In the genomic region with DNA sequence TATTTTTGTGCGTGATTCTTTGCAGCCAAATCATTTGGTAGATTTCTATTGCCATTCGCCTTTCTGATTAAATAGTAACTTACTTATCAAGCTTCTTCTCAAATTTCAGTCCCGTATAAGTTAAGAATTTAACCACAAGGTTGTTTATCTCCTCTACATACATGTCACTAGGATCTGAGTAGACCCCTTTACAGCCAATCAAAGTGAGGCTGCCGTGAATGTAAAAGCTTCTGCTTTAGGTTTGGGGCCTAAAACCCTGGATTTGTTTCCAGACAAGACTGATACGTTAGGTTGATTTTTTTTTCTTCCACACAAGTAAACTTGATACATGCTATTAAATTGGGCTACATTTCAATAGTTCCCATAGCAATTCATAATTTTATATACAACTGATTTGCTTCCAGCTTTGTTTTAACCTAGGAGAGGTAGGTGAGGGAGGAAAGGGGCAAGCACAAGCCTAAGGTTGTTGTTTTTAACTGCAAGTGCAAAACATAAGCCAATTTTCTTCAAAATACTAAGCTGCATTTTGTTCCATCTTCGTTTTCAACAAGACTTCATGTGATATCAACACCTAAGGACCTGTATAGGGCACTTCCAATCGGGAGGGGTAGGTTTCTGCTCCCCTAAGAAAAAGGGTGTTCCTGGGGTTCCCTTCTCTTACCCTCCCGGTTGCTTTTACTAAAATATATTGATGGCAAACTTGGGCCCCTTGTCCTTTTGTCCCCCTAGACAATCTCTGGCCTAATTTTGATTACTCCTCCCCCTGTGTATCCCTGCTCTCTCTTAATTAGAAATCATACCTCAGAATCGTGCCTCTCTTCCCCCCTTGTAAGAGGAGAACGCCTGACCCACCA, we compare ENCODE assay signal across 7 cellular contexts. TPM values are rescaled to one million over a fixed set of nuclear protein-coding genes. Genes with fewer than 3 reads are reported as not detected.
DNase-seq lines count a peak whose midpoint lies in the region; ATAC-seq, FAIRE-seq and TF ChIP-seq lines count a peak whose summit lies in the region.

No MANE protein-coding gene starts in this region.

- peaks cover 38% of the 10 kb centered on the region for H3K4me1 Mint-ChIP-seq in activated naive CD8-positive, alpha-beta T cell treated with anti-CD3 and anti-CD28 coated beads for 36 hours
- H3K4me1 Mint-ChIP-seq in stimulated activated memory B cell treated with anti-CD40 and anti-IgM and Interleukin-4, amounts not matched to agents 10 μg/mL and 1 μg/mL and 100 μg/mL, for 72 hours: peaks cover 42% of the 10 kb centered on the region

- H3K9ac ChIP-seq in MM.1S (ENCODE audit: low read length) (peak overlapping the region; percentile 72), iPS-18a (ENCODE audit: low read length) (peak overlapping the region; percentile 44)

- no peak for TF ChIP-seq CTCF in MM.1S (IDR thresholded peaks at IDR 0.05; ENCODE audit: low read length)

- H3K36me3 Mint-ChIP-seq in activated naive CD8-positive, alpha-beta T cell treated with anti-CD3 and anti-CD28 coated beads for 36 hours: peaks cover 26% of the 10 kb centered on the region
- H3K36me3 Mint-ChIP-seq in stimulated activated memory B cell treated with anti-CD40 and anti-IgM and Interleukin-4, amounts not matched to agents 10 μg/mL and 1 μg/mL and 100 μg/mL, for 72 hours: no peaks in the 10 kb centered on the region

- no peaks in the 10 kb centered on the region for H3K9me2 ChIP-seq in MM.1S (replicated peaks; ENCODE audit: insufficient read depth, low read length)

- no peak for ATAC-seq in stimulated activated memory B cell treated with anti-CD40 and anti-IgM and Interleukin-4, amounts not matched to agents 10 μg/mL and 1 μg/mL and 100 μg/mL, for 72 hours
- ATAC-seq in HG02610 (IDR thresholded peaks at IDR 0.05; ENCODE audit: unreplicated experiment): no peak
- ATAC-seq in HG03469 (IDR thresholded peaks at IDR 0.05; ENCODE audit: unreplicated experiment): no peak

- H3K4me2 ChIP-seq in MM.1S (ENCODE audit: low read depth, low read length): peak overlapping the region; percentile 65

- no peaks in the 10 kb centered on the region for H3K27me3 Mint-ChIP-seq in activated naive CD8-positive, alpha-beta T cell treated with anti-CD3 and anti-CD28 coated beads for 36 hours
- H3K27me3 Mint-ChIP-seq in stimulated activated memory B cell treated with anti-CD40 and anti-IgM and Interleukin-4, amounts not matched to agents 10 μg/mL and 1 μg/mL and 100 μg/mL, for 72 hours: no peaks in the 10 kb centered on the region

- H3K9me3 ChIP-seq in MM.1S (replicated peaks; ENCODE audit: insufficient read depth, low read length) (no peaks in the 10 kb centered on the region), iPS-18a (ENCODE audit: control insufficient read depth, low read depth, low read length) (no peaks in the 10 kb centered on the region)

- peak overlapping the region; percentile 99 for H3K4me3 Mint-ChIP-seq in activated naive CD8-positive, alpha-beta T cell treated with anti-CD3 and anti-CD28 coated beads for 36 hours
- peak overlapping the region; percentile 89 for H3K4me3 Mint-ChIP-seq in stimulated activated memory B cell treated with anti-CD40 and anti-IgM and Interleukin-4, amounts not matched to agents 10 μg/mL and 1 μg/mL and 100 μg/mL, for 72 hours

- H3K36me3 ChIP-seq in MM.1S (replicated peaks; ENCODE audit: insufficient read depth, low read length) (no peaks in the 10 kb centered on the region; the same call in 1 of the 2 replicates), iPS-18a (ENCODE audit: control insufficient read depth, low read depth, low read length) (no peaks in the 10 kb centered on the region)

- H3K27ac ChIP-seq in MM.1S (ENCODE audit: low read length) (peak overlapping the region; percentile 51; the same call in 1 of the 2 replicates), iPS-18a (ENCODE audit: low read length) (peak overlapping the region; percentile 15)

- H3K27me3 ChIP-seq in MM.1S (replicated peaks; ENCODE audit: insufficient read depth, low read length) (no peaks in the 10 kb centered on the region), iPS-18a (ENCODE audit: control insufficient read depth, insufficient read depth, low read length) (no peaks in the 10 kb centered on the region)

- peak overlapping the region; percentile 92 for H3K27ac Mint-ChIP-seq in activated naive CD8-positive, alpha-beta T cell treated with anti-CD3 and anti-CD28 coated beads for 36 hours
- peak overlapping the region; percentile 96 for H3K27ac Mint-ChIP-seq in stimulated activated memory B cell treated with anti-CD40 and anti-IgM and Interleukin-4, amounts not matched to agents 10 μg/mL and 1 μg/mL and 100 μg/mL, for 72 hours

- peak; percentile 53 for FAIRE-seq in G401.6 (lab: Jason Lieb, UNC)

- peaks cover 9% of the 10 kb centered on the region for H3F3A ChIP-seq in MM.1S (ENCODE audit: insufficient read depth, low read length)

- peaks cover 60% of the 10 kb centered on the region for H3K79me2 ChIP-seq in MM.1S (ENCODE audit: low read length)

- H3K4me1 ChIP-seq in MM.1S (ENCODE audit: low read length) (peaks cover 14% of the 10 kb centered on the region; the same call in 1 of the 2 replicates), iPS-18a (ENCODE audit: control insufficient read depth, low read depth, low read length) (peaks cover 20% of the 10 kb centered on the region)

- H4K20me1 ChIP-seq in MM.1S (ENCODE audit: insufficient read depth, low read length): peaks cover 3% of the 10 kb centered on the region; the same call in 1 of the 2 replicates

- peak overlapping the region; percentile 75 for H3K4me3 ChIP-seq in MM.1S (ENCODE audit: low read length)
- H3K4me3 ChIP-seq in iPS-18a (ENCODE audit: low read length): peak overlapping the region; percentile 93

- peak overlapping the region; percentile 68; the same call in 1 of the 2 replicates for H2AFZ ChIP-seq in MM.1S (ENCODE audit: low read length)

- DNase-seq in MM.1S: peak; percentile 41
- DNase-seq in activated naive CD8-positive, alpha-beta T cell treated with anti-CD3 and anti-CD28 coated beads for 36 hours: no peak

- H3K9me3 Mint-ChIP-seq in activated naive CD8-positive, alpha-beta T cell treated with anti-CD3 and anti-CD28 coated beads for 36 hours: peaks cover 2% of the 10 kb centered on the region
- no peaks in the 10 kb centered on the region for H3K9me3 Mint-ChIP-seq in stimulated activated memory B cell treated with anti-CD40 and anti-IgM and Interleukin-4, amounts not matched to agents 10 μg/mL and 1 μg/mL and 100 μg/mL, for 72 hours

RNA-seq across cellular contexts. Expression of a gene that starts 1.7 kb away (rescaled TPM):
- total RNA-seq in activated naive CD8-positive, alpha-beta T cell treated with anti-CD3 and anti-CD28 coated beads for 36 hours: 10 to 100 TPM; 54.9 to 56.5 TPM
